ENCODE assay signal across 18 cellular contexts in the genomic region with DNA sequence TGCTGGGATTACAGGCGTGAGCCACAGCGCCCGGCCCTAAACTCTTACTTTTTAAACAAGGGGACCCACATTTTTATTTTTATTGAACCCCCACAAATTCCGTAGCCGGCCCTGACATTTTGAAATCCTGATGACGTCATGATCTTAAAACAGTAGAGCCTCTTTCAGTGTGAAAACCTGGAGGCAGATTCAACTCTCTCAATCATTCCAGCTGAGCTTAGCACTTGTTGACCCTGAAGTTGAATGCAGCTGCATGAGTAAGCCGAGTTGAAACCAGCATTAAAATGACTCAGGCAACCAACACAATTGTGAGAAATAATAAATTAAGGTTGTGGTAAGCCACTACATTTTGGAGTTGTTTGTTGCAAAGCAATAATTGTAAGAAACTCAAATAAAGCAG.
A peak's percentile ranks its signal among the peaks of the same experiment; 100 is the strongest.
DNase-seq lines count a peak whose midpoint lies in the region; ATAC-seq and FAIRE-seq lines count a peak whose summit lies in the region.
"Had no signal": no experiment of that assay in that cellular context is flagged by ENCODE, and none has a peak within 500 bp of the region (broad histone marks: within the 10 kb centered on the region; RNA-seq: fewer than 3 reads in every experiment).

No MANE protein-coding gene starts in this region.

- H3K9ac ChIP-seq in mesendoderm (ENCODE audit: low read length): no peak overlapping the region
- H3K9ac ChIP-seq: BLaER1 had no signal

- no peak for FAIRE-seq in RCC 7860 (lab: Jason Lieb, UNC)

- no peak overlapping the region for H3K23ac ChIP-seq in mesendoderm (ENCODE audit: low read length)

- no peak overlapping the region for H3K4me3 ChIP-seq in MG63
- H3K4me3 ChIP-seq in mesendoderm (ENCODE audit: low read length): no peak overlapping the region
- H3K4me3 ChIP-seq: BLaER1, HAP-1, mucosa of descending colon had no signal

- peak; percentile 75 for DNase-seq in Daoy (ENCODE audit: low read depth)
- DNase-seq in MG63: peak; percentile 30
- DNase-seq in dermis blood vessel endothelial cell: peak; percentile 58
- DNase-seq in mesendoderm: peak; percentile 32
- no peak for DNase-seq in RCC 7860 (ENCODE audit: low spot score)
- no peak for DNase-seq in activated CD4-positive, alpha-beta T cell treated with anti-CD3 and anti-CD28 coated beads, Interleukin-2, amount 50 U/mL, for 1 hour
- no peak for DNase-seq in stimulated activated CD4-positive, alpha-beta T cell treated with anti-CD3 and anti-CD28 coated beads, Interleukin-12 subunit alpha, Interleukin-12 subunit beta, amount 100 ng/mL, for 4 hours
- DNase-seq: activated CD4-positive, alpha-beta memory T cell treated with anti-CD3 and anti-CD28 coated beads, Interleukin-2, amount 10 ng/mL, durations not matched to agents 7 days and 5 days; activated effector memory CD4-positive, alpha-beta T cell treated with Interleukin-2 at 50 U/mL for 16 hours; caudate nucleus; erythroblast; mucosa of descending colon; NCI-H1092; stimulated activated CD4-positive, alpha-beta T cell treated with anti-CD3 and anti-CD28 coated beads, Interleukin-4, amount 100 ng/mL, for 1 hour; stimulated activated naive B cell treated with anti-CD40 and anti-IgM and Interleukin-4, amounts not matched to agents 10 μg/mL and 1 μg/mL and 100 μg/mL, for 72 hours had no signal

- H2BK120ac ChIP-seq in mesendoderm (ENCODE audit: low read depth, low read length): no peak overlapping the region

- ATAC-seq in GM18519 (IDR thresholded peaks at IDR 0.05; ENCODE audit: low FRiP score, unreplicated experiment): no peak
- ATAC-seq: mucosa of descending colon; stimulated activated naive B cell treated with anti-CD40 and anti-IgM and Interleukin-4, amounts not matched to agents 10 μg/mL and 1 μg/mL and 100 μg/mL, for 72 hours had no signal

- H3K36me3 ChIP-seq in MG63 (no peaks in the 10 kb centered on the region), mesendoderm (ENCODE audit: control insufficient read depth, insufficient read depth, low read length) (no peaks in the 10 kb centered on the region)
- H3K36me3 ChIP-seq: BLaER1, HAP-1 had no signal

- H4K8ac ChIP-seq in mesendoderm (ENCODE audit: low read depth, low read length): no peak overlapping the region

- H3K4me2 ChIP-seq in mesendoderm (ENCODE audit: low read length): no peak overlapping the region
- H3K4me2 ChIP-seq: BLaER1 had no signal

- H3K18ac ChIP-seq in mesendoderm (ENCODE audit: low read length): no peak overlapping the region

- no peaks in the 10 kb centered on the region for H3K79me2 ChIP-seq in mesendoderm (ENCODE audit: control insufficient read depth, insufficient read depth, low read length)

- H2BK15ac ChIP-seq in mesendoderm (replicated peaks; ENCODE audit: low read depth): no peak overlapping the region

- no peaks in the 10 kb centered on the region for H3K27me3 ChIP-seq in MG63
- no peaks in the 10 kb centered on the region for H3K27me3 ChIP-seq in mesendoderm (ENCODE audit: insufficient read depth, low read length, poor library complexity)
- H3K27me3 ChIP-seq: BLaER1 had no signal

- H3K4ac ChIP-seq in mesendoderm (ENCODE audit: low read depth, low read length): no peak overlapping the region

- H3K27ac ChIP-seq in mesendoderm (ENCODE audit: low read depth, low read length): no peak overlapping the region
- H3K27ac ChIP-seq: BLaER1 had no signal

- no peaks in the 10 kb centered on the region for H3K4me1 ChIP-seq in mesendoderm (ENCODE audit: control insufficient read depth, low read depth, low read length)
- H3K4me1 ChIP-seq: BLaER1, HAP-1 had no signal

- no peak overlapping the region for H2BK5ac ChIP-seq in mesendoderm (ENCODE audit: low read length)

- H2AK5ac ChIP-seq in mesendoderm (ENCODE audit: low read length): no peak overlapping the region

- no peak overlapping the region for H4K5ac ChIP-seq in mesendoderm (ENCODE audit: low read length)

- no peaks in the 10 kb centered on the region for H3K79me1 ChIP-seq in mesendoderm (ENCODE audit: low read length)

- WGBS in mesendoderm (ENCODE audit: extremely low coverage, insufficient coverage, low lambda C conversion rate): no CpG with 5 or more reads among the region's 7 CpGs

- H3K9me3 ChIP-seq in MG63: no peaks in the 10 kb centered on the region
- H3K9me3 ChIP-seq: BLaER1, HAP-1, mucosa of descending colon had no signal

- no peak overlapping the region for H3K56ac ChIP-seq in mesendoderm (ENCODE audit: low read length)

Comparison
In these comparisons a context has a peak if more than half of its experiments do, and no peak if none do; other contexts are left out.
1. DNase-seq: peak in Daoy (single experiment), MG63 (single experiment), dermis blood vessel endothelial cell (single experiment) and mesendoderm (single experiment); none in RCC 7860 (single experiment), activated CD4-positive, alpha-beta T cell treated with anti-CD3 and anti-CD28 coated beads, Interleukin-2, amount 50 U/mL, for 1 hour (single experiment) and stimulated activated CD4-positive, alpha-beta T cell treated with anti-CD3 and anti-CD28 coated beads, Interleukin-12 subunit alpha, Interleukin-12 subunit beta, amount 100 ng/mL, for 4 hours (single experiment).